ENCODE assay signal across 8 cellular contexts in genomic region chr19:46542428-46543230, GRCh38. TPM values are rescaled to one million over a fixed set of nuclear protein-coding genes. Genes with fewer than 3 reads are reported as not detected.
DNase-seq lines count a peak whose midpoint lies in the region; ATAC-seq and TF ChIP-seq lines count a peak whose summit lies in the region.

No MANE protein-coding gene starts in this region.

- H3K9me3 Mint-ChIP-seq in H9 = no peaks in the 10 kb centered on the region; a peak in 1 of 5 replicates
- H3K9me3 Mint-ChIP-seq in chondrocyte (ENCODE audit: low read depth) = no peaks in the 10 kb centered on the region

- no peak overlapping the region for H3K23ac ChIP-seq in H9 (ENCODE audit: insufficient read length, low read depth, low read length)

- H3K18ac ChIP-seq in H9 (ENCODE audit: insufficient read length, low read depth, low read length) = no peak overlapping the region

- no peak overlapping the region for H3K14ac ChIP-seq in H9 (ENCODE audit: insufficient read depth, low read length)

- peak; percentile 61 for DNase-seq in AG08396 (ENCODE audit: low spot score)
- DNase-seq in H9 = peak; percentile 86
- peak; percentile 88 for DNase-seq in NCI-H510A treated with DMSO at 0.1 percent for 48 hours (lab: John Stamatoyannopoulos, UW)
- peak; percentile 65 to 76 for DNase-seq in activated CD4-positive, alpha-beta T cell treated with anti-CD3 and anti-CD28 coated beads for 24 hours (ENCODE audit: low read depth in 2 of 2)
- DNase-seq in chondrocyte (ENCODE audit: low spot score) = no peak
- DNase-seq in left colon = peak; percentile 82 to 95
- DNase-seq in stimulated activated CD4-positive, alpha-beta T cell treated with anti-CD3 and anti-CD28 coated beads, Interleukin-2, amount 100 ng/mL, for 4 hours (ENCODE audit: low read depth) = peak; percentile 70

- no peak overlapping the region for H3K9ac ChIP-seq in H9 (ENCODE audit: extremely low read depth, insufficient read length, low read length)

- H3K27ac Mint-ChIP-seq in H9 (no peak overlapping the region), chondrocyte (ENCODE audit: unreplicated experiment) (no peak overlapping the region)

- no peak overlapping the region for H3K56ac ChIP-seq in H9 (ENCODE audit: insufficient read length, low read depth, low read length)

- no peaks in the 10 kb centered on the region for H3K4me1 ChIP-seq in H9 (ENCODE audit: insufficient read depth, low read length)

- H3T11ph ChIP-seq in H9 (ENCODE audit: low read length) = no peak overlapping the region

- no peaks in the 10 kb centered on the region for H3K79me1 ChIP-seq in H9 (ENCODE audit: insufficient read depth, low read depth, low read length, poor library complexity, severe bottlenecking)

- no peak overlapping the region for H2AK5ac ChIP-seq in H9 (ENCODE audit: insufficient read length, low read length)

- no peaks in the 10 kb centered on the region for H3K79me2 ChIP-seq in H9 (ENCODE audit: insufficient read depth, low read length)

- H3K23me2 ChIP-seq in H9 (ENCODE audit: insufficient read length, low read depth, low read length, poor library complexity, severe bottlenecking) = no peaks in the 10 kb centered on the region

- intact Hi-C loops in left colon (cut with DNase I, micrococcal nuclease) = no loop called here

- H2AFZ ChIP-seq in H9 (ENCODE audit: low read length) = no peak overlapping the region

- no peaks in the 10 kb centered on the region for H3K27me3 ChIP-seq in H9 (ENCODE audit: insufficient read depth, low read length)

- H3K4me2 ChIP-seq in H9 (ENCODE audit: insufficient read depth, insufficient read length, low read length) = no peak overlapping the region

- no peak overlapping the region for H3K4ac ChIP-seq in H9 (ENCODE audit: low read depth, low read length)

- no peak overlapping the region for H2BK12ac ChIP-seq in H9 (ENCODE audit: insufficient read length, low read depth, low read length)

- ATAC-seq in left colon (peak; percentile 60), HG03439 (IDR thresholded peaks at IDR 0.05; ENCODE audit: unreplicated experiment) (no peak)

- H3K4me3 Mint-ChIP-seq in H9 (no peak overlapping the region), chondrocyte (ENCODE audit: unreplicated experiment) (no peak overlapping the region)

- WGBS in H9 (ENCODE audit: extremely low coverage, insufficient read length, low lambda C conversion rate) = no CpG with 5 or more reads among the region's 15 CpGs

- no peak overlapping the region for H3K27ac ChIP-seq in H9 (ENCODE audit: insufficient read length, low read depth, low read length)

- no peak overlapping the region for H2BK20ac ChIP-seq in H9 (ENCODE audit: low read depth, low read length, poor library complexity, severe bottlenecking)

- peaks cover 6 to 14% of the 10 kb centered on the region in 2 experiments for H3K4me1 Mint-ChIP-seq in H9
- H3K4me1 Mint-ChIP-seq in chondrocyte (ENCODE audit: low read depth) = peaks cover 4% of the 10 kb centered on the region

- H4K8ac ChIP-seq in H9 (replicated peaks; ENCODE audit: insufficient read length, low read depth, low read length) = no peak overlapping the region

- no peak overlapping the region for H2BK5ac ChIP-seq in H9 (ENCODE audit: insufficient read length, low read length)

- no peaks in the 10 kb centered on the region for H3K9me3 ChIP-seq in H9 (ENCODE audit: control insufficient read depth, low read depth, low read length)

- H3K36me3 Mint-ChIP-seq in H9 (ENCODE audit: insufficient read depth in 1 of 3, low read depth in 3 of 3) (no peaks in the 10 kb centered on the region), chondrocyte (ENCODE audit: low read depth) (no peaks in the 10 kb centered on the region)

- peaks cover 13% of the 10 kb centered on the region for H3K27me3 Mint-ChIP-seq in H9 (ENCODE audit: low read depth)
- peaks cover 5% of the 10 kb centered on the region for H3K27me3 Mint-ChIP-seq in chondrocyte (ENCODE audit: low read depth)

- no peak overlapping the region for H4K5ac ChIP-seq in H9 (ENCODE audit: insufficient read length, low read depth, low read length)

- no peak overlapping the region for H4K91ac ChIP-seq in H9 (ENCODE audit: insufficient read length, low read depth, low read length)

- H2BK120ac ChIP-seq in H9 (ENCODE audit: low read depth, low read length, poor library complexity, severe bottlenecking) = no peak overlapping the region

- no peak overlapping the region for H2BK15ac ChIP-seq in H9 (ENCODE audit: low read depth, low read length)

- TF ChIP-seq CTCF in H9 (conservative IDR thresholded peaks at IDR 0.05) (peak; percentile 95), chondrocyte (IDR thresholded peaks at IDR 0.05) (peak; percentile 93)

- no peaks in the 10 kb centered on the region for H4K20me1 ChIP-seq in H9 (ENCODE audit: control insufficient read depth, insufficient read depth, insufficient read length)

RNA-seq across cellular contexts. Expression of gene PNMA8B, which starts 47.0 kb away (rescaled TPM):
- 1.4 and 1.5 TPM in 2 replicates for total RNA-seq in H9 (2021)
- 2.2 to 5.5 TPM (median 2.5 TPM) in 3 replicates for total RNA-seq in chondrocyte
- under 1 TPM; 0.21 to 0.61 TPM for total RNA-seq in left colon

RNA-seq across cellular contexts. Expression of gene CALM3, which starts 58.5 kb away (rescaled TPM):
- 339 and 343 TPM in 2 replicates for total RNA-seq in H9 (2021)
- 137 to 148 TPM (median 144 TPM) in 3 replicates for total RNA-seq in chondrocyte
- total RNA-seq in left colon = 100 to 1,000 TPM; 250 to 278 TPM
